ENCODE assay signal across 15 cellular contexts in the genomic region with DNA sequence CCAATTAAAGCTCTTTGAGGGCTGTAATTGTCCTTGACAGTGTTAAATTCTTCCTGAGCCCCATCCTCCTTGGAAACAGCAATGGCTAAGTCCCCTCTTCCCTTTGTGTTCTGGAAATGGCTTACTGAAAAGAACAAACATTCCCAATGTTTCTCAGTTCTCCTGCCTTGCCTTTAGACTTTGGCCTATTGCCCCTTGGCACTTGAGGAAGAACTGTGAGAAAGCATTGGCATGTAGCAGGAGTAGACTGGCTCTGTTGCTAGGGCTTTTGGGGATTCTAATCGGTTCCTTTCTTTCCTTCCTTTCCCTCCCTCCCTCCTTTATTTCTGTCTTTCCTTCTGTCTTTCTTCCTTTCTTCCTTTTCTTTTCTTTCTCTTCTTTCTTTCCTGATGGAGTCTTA.
DNase-seq lines count a peak whose midpoint lies in the region; ATAC-seq, FAIRE-seq and TF ChIP-seq lines count a peak whose summit lies in the region.
"Had no signal": no experiment of that assay in that cellular context is flagged by ENCODE, and none has a peak within 500 bp of the region (broad histone marks: within the 10 kb centered on the region; RNA-seq: fewer than 3 reads in every experiment).

No MANE protein-coding gene starts in this region.

- H3K27ac ChIP-seq in A549 (no peak overlapping the region), GM12878 (ENCODE audit: control insufficient read depth, insufficient read depth) (no peak overlapping the region), right lobe of liver (no peak overlapping the region)
- H3K27ac ChIP-seq: 22Rv1; BLaER1 treated with 17β-estradiol and CSF1 and Interleukin-3, amounts not matched to agents 10 nM and 100 nM; GM23248 had no signal

- no peak overlapping the region for H3K9ac ChIP-seq in GM12878 (ENCODE audit: control insufficient read depth, insufficient read depth, low read length)
- H3K9ac ChIP-seq: BLaER1 treated with 17β-estradiol and CSF1 and Interleukin-3, amounts not matched to agents 10 nM and 100 nM; GM23248 had no signal

- TF ChIP-seq RAD21 in A549 (conservative IDR thresholded peaks at IDR 0.05 in 1 of 2, IDR thresholded peaks at IDR 0.05 in 1 of 2): no peak
- TF ChIP-seq RAD21 in GM12878 (IDR thresholded peaks at IDR 0.05; ENCODE audit: insufficient read depth, low read depth, low read length): no peak

- DNase-seq in A549 (ENCODE audit: low read depth in 1 of 2, low spot score in 1 of 2): no peak
- no peak for DNase-seq in GM12878 (ENCODE audit: low read depth, low spot score)
- DNase-seq in left colon: no peak
- peak; percentile 35 for DNase-seq in pons (ENCODE audit: low spot score)
- DNase-seq in right lobe of liver: no peak
- DNase-seq: CD4-positive, CD25-positive, alpha-beta regulatory T cell; DMS53; GM23248 had no signal

- ATAC-seq in A549 (no peak), GM12878 (no peak), left colon (peak; percentile 87), right lobe of liver (no peak), HG03175 (IDR thresholded peaks at IDR 0.05; ENCODE audit: unreplicated experiment) (no peak), HG03469 (IDR thresholded peaks at IDR 0.05; ENCODE audit: unreplicated experiment) (no peak), HG02884 (IDR thresholded peaks at IDR 0.05; ENCODE audit: unreplicated experiment) (no peak)
- ATAC-seq: HCT116 had no signal

- POLR2A ChIA-PET in A549 (lab: Yijun Ruan, JAX) (no interaction called here), GM12878 (lab: Charles Lee) (no interaction called here)

- no peak for TF ChIP-seq POLR2A in A549 (IDR thresholded peaks at IDR 0.05; ENCODE audit: low read length)
- TF ChIP-seq POLR2A in GM12878 (IDR thresholded peaks at IDR 0.05; ENCODE audit: low read depth, low read length): no peak
- no peak for TF ChIP-seq POLR2A in right lobe of liver (IDR thresholded peaks at IDR 0.05)

- TF ChIP-seq CTCF in A549 (IDR thresholded peaks at IDR 0.05): no peak
- TF ChIP-seq CTCF in GM12878 (IDR thresholded peaks at IDR 0.05 in 2 of 3, conservative IDR thresholded peaks at IDR 0.05 in 1 of 3; ENCODE audit: control insufficient read depth in 2 of 3, extremely low read depth in 1 of 3, insufficient read depth in 1 of 3, low read depth in 3 of 3, low read length in 3 of 3): no peak
- no peak for TF ChIP-seq CTCF in right lobe of liver (IDR thresholded peaks at IDR 0.05)

- intact Hi-C loops in GM12878 (cut with micrococcal nuclease; ENCODE audit: unreplicated experiment): no loop called here
- intact Hi-C loops in left colon (cut with DNase I, micrococcal nuclease): no loop called here
- intact Hi-C loops in right lobe of liver (cut with DNase I): no loop called here

- H3K9me3 ChIP-seq in A549 (peaks cover 5% of the 10 kb centered on the region), GM12878 (replicated peaks; ENCODE audit: control insufficient read depth, insufficient read depth, low read length) (no peaks in the 10 kb centered on the region), right lobe of liver (no peaks in the 10 kb centered on the region)

- SMC1A ChIA-PET in GM12878 (lab: Charles Lee; ENCODE audit: uncharacterized antibody, unreplicated experiment): no interaction called here

- in situ Hi-C loops in GM12878 (cut with MboI): no loop called here

- no peaks in the 10 kb centered on the region for H3K36me3 ChIP-seq in GM12878 (ENCODE audit: control insufficient read depth in 2 of 2, insufficient read depth in 2 of 2, low read length in 1 of 2)
- H3K36me3 ChIP-seq in right lobe of liver: no peaks in the 10 kb centered on the region
- H3K36me3 ChIP-seq: BLaER1 treated with 17β-estradiol and CSF1 and Interleukin-3, amounts not matched to agents 10 nM and 100 nM had no signal

- no TSS peak for BruUV-seq in GM12878 (replicated peaks; lab: Mats Ljungman, UMichigan)

- H3K4me1 ChIP-seq in A549 (peaks cover 3% of the 10 kb centered on the region; the same call in 1 of the 3 replicates), GM12878 (ENCODE audit: control insufficient read depth, insufficient read depth, low read length) (no peaks in the 10 kb centered on the region), right lobe of liver (no peaks in the 10 kb centered on the region)
- H3K4me1 ChIP-seq: BLaER1 treated with 17β-estradiol and CSF1 and Interleukin-3, amounts not matched to agents 10 nM and 100 nM had no signal

- H3K79me2 ChIP-seq in GM12878 (ENCODE audit: control insufficient read depth, insufficient read depth, low read length): no peaks in the 10 kb centered on the region

- no peak for TF ChIP-seq EP300 in A549 (IDR thresholded peaks at IDR 0.05)
- TF ChIP-seq EP300 in GM12878 (IDR thresholded peaks at IDR 0.05; ENCODE audit: borderline replicate concordance in 1 of 2, control insufficient read depth in 1 of 2, low read depth in 2 of 2, low read length in 2 of 2): no peak

- H4K20me1 ChIP-seq in GM12878 (ENCODE audit: control insufficient read depth, insufficient read depth): no peaks in the 10 kb centered on the region
- H4K20me1 ChIP-seq: BLaER1 treated with 17β-estradiol and CSF1 and Interleukin-3, amounts not matched to agents 10 nM and 100 nM had no signal

- no peaks in the 10 kb centered on the region for H3K27me3 ChIP-seq in GM12878 (replicated peaks in 1 of 2; ENCODE audit: control insufficient read depth in 2 of 2, insufficient read depth in 2 of 2, low read length in 1 of 2)
- H3K27me3 ChIP-seq in right lobe of liver: no peaks in the 10 kb centered on the region
- H3K27me3 ChIP-seq: BLaER1 treated with 17β-estradiol and CSF1 and Interleukin-3, amounts not matched to agents 10 nM and 100 nM had no signal

- 63% methylated on average over 1 of the region's 1 CpG for WGBS in A549 (ENCODE audit: missing lambda C conversion rate)
- 31% methylated on average over 1 of the region's 1 CpG for WGBS in GM12878 (ENCODE audit: insufficient coverage, insufficient replicate concordance, low lambda C conversion rate, missing lambda C conversion rate)
- 50% methylated on average over 1 of the region's 1 CpG for WGBS in right lobe of liver (ENCODE audit: insufficient coverage, low coverage, low lambda C conversion rate, missing lambda C conversion rate)

- RAD21 ChIA-PET in GM12878 (lab: Charles Lee; ENCODE audit: unreplicated experiment): no interaction called here

- CTCF ChIA-PET in A549 (lab: Yijun Ruan, JAX): no interaction called here
- CTCF ChIA-PET in GM12878 (lab: Yijun Ruan, JAX): no interaction called here

- no peak overlapping the region for H2AFZ ChIP-seq in GM12878 (ENCODE audit: control insufficient read depth, low read depth, low read length)
- H2AFZ ChIP-seq: GM23248 had no signal

- FAIRE-seq in A549 (lab: Jason Lieb, UNC) (peak; percentile 23), GM12878 (lab: Jason Lieb, UNC) (peak; percentile 27)
- FAIRE-seq: H54 had no signal

- H3K4me2 ChIP-seq in A549 (no peak overlapping the region), GM12878 (ENCODE audit: control insufficient read depth, insufficient read depth) (no peak overlapping the region)
- H3K4me2 ChIP-seq: BLaER1 treated with 17β-estradiol and CSF1 and Interleukin-3, amounts not matched to agents 10 nM and 100 nM had no signal

- H3K4me3 ChIP-seq in A549 (no peak overlapping the region), GM12878 (no peak overlapping the region), right lobe of liver (no peak overlapping the region)
- H3K4me3 ChIP-seq: BLaER1 treated with 17β-estradiol and CSF1 and Interleukin-3, amounts not matched to agents 10 nM and 100 nM; GM23248 had no signal

TF ChIP-seq in A549, 52 proteins besides CTCF, POLR2A, EP300 and RAD21:
- TF ChIP-seq ZFP36 (IDR thresholded peaks at IDR 0.05; ENCODE audit: borderline replicate concordance, partially characterized antibody) (no peak), EHMT2 (IDR thresholded peaks at IDR 0.05; ENCODE audit: low read depth) (no peak), FOSL2 (IDR thresholded peaks at IDR 0.05) (no peak), FOSL2 (CRISPR knock-in tag; IDR thresholded peaks at IDR 0.05) (no peak), POLR2AphosphoS2 (conservative IDR thresholded peaks at IDR 0.05; ENCODE audit: low read length) (no peak), NR3C1 (IDR thresholded peaks at IDR 0.05) (no peak), CBX8 (IDR thresholded peaks at IDR 0.05) (no peak), JUNB (IDR thresholded peaks at IDR 0.05) (no peak)

TF ChIP-seq in GM12878, 131 proteins besides CTCF, POLR2A, EP300 and RAD21 (continues in another document):
- TF ChIP-seq PML (IDR thresholded peaks at IDR 0.05; ENCODE audit: low read length): no peak
- TF ChIP-seq SMC3 (IDR thresholded peaks at IDR 0.05; ENCODE audit: borderline replicate concordance, low read length): no peak
- TF ChIP-seq ZNF207 (IDR thresholded peaks at IDR 0.05; ENCODE audit: borderline replicate concordance): no peak
- TF ChIP-seq LARP7 (IDR thresholded peaks at IDR 0.05): no peak
- TF ChIP-seq SMAD5 (IDR thresholded peaks at IDR 0.05; ENCODE audit: low read depth): no peak
- TF ChIP-seq POLR2AphosphoS2 (IDR thresholded peaks at IDR 0.05; ENCODE audit: low read depth, low read length): no peak
- no peak for TF ChIP-seq SUPT20H (IDR thresholded peaks at IDR 0.05; ENCODE audit: borderline replicate concordance, control insufficient read depth, low read depth, low read length)
- TF ChIP-seq CBX5 (IDR thresholded peaks at IDR 0.05; ENCODE audit: low read depth): no peak
- no peak for TF ChIP-seq MTA3 (IDR thresholded peaks at IDR 0.05; ENCODE audit: borderline replicate concordance, low read length)
- TF ChIP-seq ZNF622 (IDR thresholded peaks at IDR 0.05): no peak
- no peak for TF ChIP-seq GABPA (IDR thresholded peaks at IDR 0.05; ENCODE audit: low read depth)
- no peak for TF ChIP-seq SIX5 (IDR thresholded peaks at IDR 0.05; ENCODE audit: low read depth, low read length, severe bottlenecking)
- TF ChIP-seq, protein P1, sequence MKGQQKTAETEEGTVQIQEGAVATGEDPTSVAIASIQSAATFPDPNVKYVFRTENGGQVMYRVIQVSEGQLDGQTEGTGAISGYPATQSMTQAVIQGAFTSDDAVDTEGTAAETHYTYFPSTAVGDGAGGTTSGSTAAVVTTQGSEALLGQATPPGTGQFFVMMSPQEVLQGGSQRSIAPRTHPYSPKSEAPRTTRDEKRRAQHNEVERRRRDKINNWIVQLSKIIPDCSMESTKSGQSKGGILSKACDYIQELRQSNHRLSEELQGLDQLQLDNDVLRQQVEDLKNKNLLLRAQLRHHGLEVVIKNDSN (IDR thresholded peaks at IDR 0.05; ENCODE audit: borderline replicate concordance, extremely low read length, insufficient read depth, low read depth, low read length): no peak
- no peak for TF ChIP-seq USF2 (IDR thresholded peaks at IDR 0.05; ENCODE audit: borderline replicate concordance, low read depth, low read length)
- TF ChIP-seq TAF1 (IDR thresholded peaks at IDR 0.05; ENCODE audit: borderline replicate concordance, low read depth, low read length): no peak
